Comparison of ENCODE assay signal across 29 cellular contexts in the genomic region with DNA sequence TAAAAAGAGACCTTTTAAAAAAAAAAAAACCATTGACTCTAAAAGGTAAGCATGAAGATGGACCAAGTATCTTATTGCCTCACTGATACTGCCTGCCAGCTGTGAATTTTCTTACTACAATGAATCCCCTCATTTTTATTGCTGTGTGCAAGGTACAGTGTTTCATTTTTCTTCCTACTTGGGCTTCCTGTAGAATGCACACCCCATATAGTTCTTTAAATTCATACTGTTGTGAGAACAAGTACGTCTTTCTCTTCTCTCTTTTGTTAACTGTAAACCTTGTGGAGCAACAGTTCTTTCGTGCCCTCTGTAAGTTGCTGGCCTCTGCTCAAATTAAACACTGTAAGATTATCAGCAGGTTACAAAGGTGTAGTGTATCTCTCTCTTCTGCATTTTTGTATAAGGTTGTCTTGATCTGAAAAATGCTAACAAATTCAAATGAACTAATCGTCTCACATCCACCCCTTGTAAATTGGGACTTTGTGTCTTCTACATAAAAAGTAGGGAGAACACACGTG.
"Had no signal": no experiment of that assay in that cellular context is flagged by ENCODE, and none has a peak within 500 bp of the region (broad histone marks: within the 10 kb centered on the region; RNA-seq: fewer than 3 reads in every experiment).

No MANE protein-coding gene starts in this region.

- H3K27ac ChIP-seq: neutrophil, pancreas, prostate gland, skin epidermis, spleen, stomach, thoracic aorta, thyroid gland, tibial nerve, upper lobe of left lung, vagina had no signal

- H3K4me1 Mint-ChIP-seq: nephron progenitor cell, neural crest cell had no signal

- H3K27me3 Mint-ChIP-seq: naive thymus-derived CD8-positive, alpha-beta T cell; natural killer cell treated with Interleukin-12 subunit alpha and Interleukin-12 subunit beta and Interleukin-15 and Interleukin-18, amount 100 ng/mL, for 72 hours; stimulated activated memory B cell treated with anti-CD40 and anti-IgM and Interleukin-4, amounts not matched to agents 10 μg/mL and 1 μg/mL and 100 μg/mL, for 72 hours; stimulated activated naive CD8-positive, alpha-beta T cell treated with anti-CD3 and anti-CD28 coated beads, Interleukin-15, Interleukin-2, amounts not matched to agents 100 ng/mL and 50 ng/mL, for 24 hours had no signal

- H3K9me3 ChIP-seq: neutrophil, pancreas, prostate gland, spleen, stomach, thoracic aorta, thyroid gland, tibial nerve, upper lobe of left lung, vagina had no signal

- H3K27ac Mint-ChIP-seq: naive thymus-derived CD8-positive, alpha-beta T cell; natural killer cell treated with Interleukin-12 subunit alpha and Interleukin-12 subunit beta and Interleukin-15 and Interleukin-18, amount 100 ng/mL, for 72 hours; nephron progenitor cell; stimulated activated memory B cell treated with anti-CD40 and anti-IgM and Interleukin-4, amounts not matched to agents 10 μg/mL and 1 μg/mL and 100 μg/mL, for 72 hours; stimulated activated naive CD8-positive, alpha-beta T cell treated with anti-CD3 and anti-CD28 coated beads, Interleukin-15, Interleukin-2, amounts not matched to agents 100 ng/mL and 50 ng/mL, for 24 hours had no signal

- DNase-seq: naive thymus-derived CD8-positive, alpha-beta T cell; nephron progenitor cell; nucleus accumbens; pancreas; right cardiac atrium; spleen; stimulated activated CD4-positive, alpha-beta T cell treated with anti-CD3 and anti-CD28 coated beads, Interleukin-12 subunit alpha, Interleukin-12 subunit beta, amount 100 ng/mL, for 4 hours; stimulated activated CD4-positive, alpha-beta T cell treated with anti-CD3 and anti-CD28 coated beads, Interleukin-1b, Interleukin-23, amount 100 ng/mL, for 48 hours; stimulated activated CD4-positive, alpha-beta T cell treated with anti-CD3 and anti-CD28 coated beads, Interleukin-4, amount 100 ng/mL, for 1 hour; stimulated activated CD4-positive, alpha-beta T cell treated with anti-CD3 and anti-CD28 coated beads, Interleukin-4, amount 100 ng/mL, for 4 hours; stimulated activated CD8-positive, alpha-beta memory T cell treated with anti-CD3 and anti-CD28 coated beads, Interleukin-4, amount 100 ng/mL, for 48 hours; stimulated activated naive CD4-positive, alpha-beta T cell treated with Interleukin-2 at 50 U/mL for 16 hours; stomach; thyroid gland; trophoblast cell; upper lobe of left lung had no signal

- H3K9me3 Mint-ChIP-seq: naive thymus-derived CD8-positive, alpha-beta T cell; natural killer cell treated with Interleukin-12 subunit alpha and Interleukin-12 subunit beta and Interleukin-15 and Interleukin-18, amount 100 ng/mL, for 72 hours; nephron progenitor cell; neural crest cell; stimulated activated memory B cell treated with anti-CD40 and anti-IgM and Interleukin-4, amounts not matched to agents 10 μg/mL and 1 μg/mL and 100 μg/mL, for 72 hours; stimulated activated naive CD8-positive, alpha-beta T cell treated with anti-CD3 and anti-CD28 coated beads, Interleukin-15, Interleukin-2, amounts not matched to agents 100 ng/mL and 50 ng/mL, for 24 hours had no signal

- H3K4me1 ChIP-seq: prostate gland, spleen, stomach, thyroid gland, upper lobe of left lung, vagina had no signal

- H3K4me2 ChIP-seq: smooth muscle cell had no signal

- H3K36me3 ChIP-seq: neutrophil, pancreas, prostate gland, stomach, thoracic aorta, thyroid gland, tibial nerve, upper lobe of left lung, vagina had no signal

- H3K27me3 ChIP-seq: neutrophil, pancreas, spleen, stomach, thyroid gland, tibial nerve, upper lobe of left lung, vagina had no signal

- FAIRE-seq: urothelium cell line had no signal

- H3K4me3 Mint-ChIP-seq: naive thymus-derived CD8-positive, alpha-beta T cell; natural killer cell treated with Interleukin-12 subunit alpha and Interleukin-12 subunit beta and Interleukin-15 and Interleukin-18, amount 100 ng/mL, for 72 hours; nephron progenitor cell; neural crest cell; stimulated activated memory B cell treated with anti-CD40 and anti-IgM and Interleukin-4, amounts not matched to agents 10 μg/mL and 1 μg/mL and 100 μg/mL, for 72 hours; stimulated activated naive CD8-positive, alpha-beta T cell treated with anti-CD3 and anti-CD28 coated beads, Interleukin-15, Interleukin-2, amounts not matched to agents 100 ng/mL and 50 ng/mL, for 24 hours had no signal

- H3K4me3 ChIP-seq: pancreas, prostate gland, skin epidermis, smooth muscle cell, spleen, stomach, thoracic aorta, thyroid gland, tibial nerve, upper lobe of left lung, vagina had no signal

- ATAC-seq: naive thymus-derived CD8-positive, alpha-beta T cell; natural killer cell treated with Interleukin-12 subunit alpha and Interleukin-12 subunit beta and Interleukin-15 and Interleukin-18, amount 100 ng/mL, for 72 hours; right cardiac atrium; sciatic nerve; stimulated activated memory B cell treated with anti-CD40 and anti-IgM and Interleukin-4, amounts not matched to agents 10 μg/mL and 1 μg/mL and 100 μg/mL, for 72 hours had no signal
